In genomic region chr22:45310331-45311032, GRCh38 we compare ENCODE assay signal across 8 cellular contexts. TPM values are rescaled to one million over a fixed set of nuclear protein-coding genes. Genes with fewer than 3 reads are reported as not detected.
DNase-seq lines count a peak whose midpoint lies in the region; ATAC-seq and TF ChIP-seq lines count a peak whose summit lies in the region.

No MANE protein-coding gene starts in this region.

- peak; percentile 1 for ATAC-seq in aorta (ENCODE audit: low FRiP score)
- ATAC-seq in GM18909 (IDR thresholded peaks at IDR 0.05; ENCODE audit: poor library complexity, unreplicated experiment) = no peak

- H3K9me3 ChIP-seq in Loucy (ENCODE audit: insufficient read depth, low read depth, low read length) (no peaks in the 10 kb centered on the region), mammary epithelial cell (replicated peaks; ENCODE audit: insufficient read depth, low read length) (no peaks in the 10 kb centered on the region), mesodermal cell (ENCODE audit: control insufficient read depth, low read length) (no peaks in the 10 kb centered on the region), aorta (ENCODE audit: control insufficient read depth, low read length) (no peaks in the 10 kb centered on the region)

- H3K4me3 ChIP-seq in BJ (ENCODE audit: low read depth, low read length) (peak overlapping the region; percentile 61), Loucy (ENCODE audit: low read length, poor library complexity, severe bottlenecking) (peak overlapping the region; percentile 93), mammary epithelial cell (replicated peaks in 1 of 3; ENCODE audit: insufficient read depth in 1 of 3, low read depth in 2 of 3, low read length in 3 of 3) (peak overlapping the region; percentile 67 to 91 (median 88)), mesodermal cell (ENCODE audit: extremely low read depth, insufficient read depth, low read length, poor library complexity, severe bottlenecking) (peak overlapping the region; percentile 93), aorta (ENCODE audit: low read length in 2 of 2) (peak overlapping the region; percentile 78 to 83)

- in situ Hi-C loops in mammary epithelial cell (cut with MboI; ENCODE audit: low sequenced_read_pairs in 2 of 2) (no loop called here), GM13976 (cut with MboI; ENCODE audit: low sequenced_read_pairs, unreplicated experiment) (no loop called here)

- TF ChIP-seq CTCF in BJ (IDR thresholded peaks at IDR 0.05; ENCODE audit: insufficient read depth, low read depth, low read length) = no peak
- no peak for TF ChIP-seq CTCF in Loucy (conservative IDR thresholded peaks at IDR 0.05; ENCODE audit: low read length)
- no peak for TF ChIP-seq CTCF in mammary epithelial cell (conservative IDR thresholded peaks at IDR 0.05 in 1 of 2, IDR thresholded peaks at IDR 0.05 in 1 of 2; ENCODE audit: extremely low read depth in 1 of 2, insufficient read depth in 1 of 2, low read depth in 1 of 2, low read length in 2 of 2)
- no peak for TF ChIP-seq CTCF in GM13976 (IDR thresholded peaks at IDR 0.05; ENCODE audit: borderline replicate concordance, control extremely low read depth, extremely low read depth, insufficient read depth, missing control alignments)

- H2AFZ ChIP-seq in Loucy (ENCODE audit: low read length) = peak overlapping the region; percentile 63
- H2AFZ ChIP-seq in mammary epithelial cell (ENCODE audit: low read depth, low read length) = peak overlapping the region; percentile 72

- no peaks in the 10 kb centered on the region for H3K27me3 ChIP-seq in BJ (ENCODE audit: control insufficient read depth, insufficient read depth, low read length)
- no peaks in the 10 kb centered on the region for H3K27me3 ChIP-seq in Loucy (ENCODE audit: insufficient read depth, low read length, poor library complexity, severe bottlenecking)
- H3K27me3 ChIP-seq in mammary epithelial cell (ENCODE audit: insufficient read depth, low read length) = no peaks in the 10 kb centered on the region
- no peaks in the 10 kb centered on the region for H3K27me3 ChIP-seq in aorta (ENCODE audit: control insufficient read depth in 1 of 2, insufficient read depth in 2 of 2, low read length in 1 of 2)

- dilution Hi-C loops in mammary epithelial cell (cut with HindIII; ENCODE audit: low sequenced_read_pairs) = no loop called here

- intact Hi-C loops in mammary epithelial cell (cut with micrococcal nuclease) (no loop called here), aorta (cut with DNase I) (loop anchor here (5.0 to 10.0 kb wide), 3 partner anchors 33 to 774 kb away; no protein-coding TSS in a partner anchor)

- peaks cover 36% of the 10 kb centered on the region for H3K4me1 ChIP-seq in Loucy (ENCODE audit: insufficient read depth, low read length, poor library complexity, severe bottlenecking)
- H3K4me1 ChIP-seq in mammary epithelial cell (ENCODE audit: insufficient read depth, low read length) = peaks cover 22% of the 10 kb centered on the region
- H3K4me1 ChIP-seq in mesodermal cell (ENCODE audit: control insufficient read depth, insufficient read depth, low read length, poor library complexity, severe bottlenecking) = peaks cover 29% of the 10 kb centered on the region
- H3K4me1 ChIP-seq in aorta (ENCODE audit: control insufficient read depth in 1 of 2, insufficient read depth in 2 of 2, low read length in 2 of 2) = peaks cover 0 to 2% of the 10 kb centered on the region in 2 donors

- H3K4me2 ChIP-seq in Loucy (ENCODE audit: low read depth, low read length, poor library complexity, severe bottlenecking) (peak overlapping the region; percentile 95), mammary epithelial cell (ENCODE audit: insufficient read depth, low read depth, low read length) (peak overlapping the region; percentile 98)

- H3K9ac ChIP-seq in Loucy (ENCODE audit: low read depth, low read length, poor library complexity, severe bottlenecking) (peak overlapping the region; percentile 95), mammary epithelial cell (ENCODE audit: insufficient read depth, low read length) (peak overlapping the region; percentile 87)

- no TSS peak for BruUV-seq in mammary epithelial cell (replicated peaks; lab: Mats Ljungman, UMichigan)

- under 1% methylated on average over 11 of the region's 35 CpGs for WGBS in mammary epithelial cell (ENCODE audit: low coverage, missing lambda C conversion rate)
- 6 to 7% methylated on average over 27 to 35 of the region's 35 CpGs for WGBS in mesodermal cell (ENCODE audit: insufficient coverage in 2 of 2), 2 experiments
- 1% methylated on average over 34 to 35 of the region's 35 CpGs for WGBS in aorta, 2 donors

- peaks cover 12% of the 10 kb centered on the region for H4K20me1 ChIP-seq in Loucy (ENCODE audit: insufficient read depth, low read length, poor library complexity, severe bottlenecking)
- no peaks in the 10 kb centered on the region for H4K20me1 ChIP-seq in mammary epithelial cell (ENCODE audit: insufficient read depth, low read length)

- POLR2A ChIA-PET in BJ (lab: Charles Lee) = no interaction called here

- DNase-seq in BJ (ENCODE audit: low read depth) = no peak
- no peak for DNase-seq in mammary epithelial cell
- DNase-seq in aorta = peak in 1 of 2 donors; percentile 81
- no peak for DNase-seq in GM13976 (ENCODE audit: low spot score)
- no peak for DNase-seq in activated gamma-delta T cell treated with Interleukin-2 at 50 U/mL for 16 hours

- H3K27ac ChIP-seq in mammary epithelial cell (ENCODE audit: insufficient read depth, low read depth, low read length) = peak overlapping the region; percentile 67
- H3K27ac ChIP-seq in mesodermal cell (ENCODE audit: low read depth, low read length, severe bottlenecking) = peak overlapping the region; percentile 67
- no peak overlapping the region for H3K27ac ChIP-seq in aorta (ENCODE audit: low read depth in 1 of 2, low read length in 2 of 2)

- no peaks in the 10 kb centered on the region for H3F3A ChIP-seq in Loucy (ENCODE audit: low read depth)

- CTCF ChIA-PET in BJ (lab: Yijun Ruan, JAX) = no interaction called here
- CTCF ChIA-PET in mammary epithelial cell (lab: Charles Lee; ENCODE audit: low non-redundant PET) = no interaction called here

- H3K9me2 ChIP-seq in Loucy (replicated peaks; ENCODE audit: low read depth, low read length) = no peaks in the 10 kb centered on the region

- no peaks in the 10 kb centered on the region for H3K36me3 ChIP-seq in BJ (ENCODE audit: control insufficient read depth, insufficient read depth, low read length)
- no peaks in the 10 kb centered on the region for H3K36me3 ChIP-seq in Loucy (ENCODE audit: insufficient read depth, low read length)
- no peaks in the 10 kb centered on the region for H3K36me3 ChIP-seq in mammary epithelial cell (ENCODE audit: insufficient read depth, low read length)
- H3K36me3 ChIP-seq in mesodermal cell (ENCODE audit: control insufficient read depth, insufficient read depth, low read length) = peaks cover 10% of the 10 kb centered on the region
- H3K36me3 ChIP-seq in aorta (ENCODE audit: control insufficient read depth in 1 of 2, insufficient read depth in 2 of 2, low read length in 1 of 2) = no peaks in the 10 kb centered on the region

- H3K79me2 ChIP-seq in Loucy (ENCODE audit: insufficient read depth, low read length) (peaks cover 43% of the 10 kb centered on the region), mammary epithelial cell (ENCODE audit: insufficient read depth, low read length) (peaks cover 53% of the 10 kb centered on the region)

RNA-seq across cellular contexts. Expression of gene FAM118A, which starts 0.7 kb away (rescaled TPM):
- polyA plus RNA-seq in BJ (2011; rRNA removed) = 17.6 and 18.8 TPM in 2 replicates
- polyA minus RNA-seq in BJ (2011; rRNA and poly(A)+ RNA removed) = 13.9 and 19.9 TPM in 2 replicates
- total RNA-seq in mammary epithelial cell = 10 to 100 TPM; 17.2 to 22.2 TPM
- 14.5 TPM for polyA plus RNA-seq in mammary epithelial cell
- 7.3 TPM for polyA minus RNA-seq in mammary epithelial cell
- 25.0 TPM for polyA plus RNA-seq in mesodermal cell (2013, experiment 1 of 2)
- 27.0 TPM for polyA plus RNA-seq in mesodermal cell (2013, experiment 2 of 2)
- 10 to 100 TPM; 59.2 to 66.7 TPM for total RNA-seq in aorta
- polyA plus RNA-seq in aorta = 100 to 1,000 TPM in 1 of 2 donors, 1 to 10 TPM in 1; 8.6 to 320 TPM

RNA-seq across cellular contexts. Expression of gene UPK3A, which starts 25.7 kb away (rescaled TPM):
- polyA plus RNA-seq in BJ (2011; rRNA removed) (not detected in 2 replicates), mammary epithelial cell (not detected), aorta (not detected)
- not detected in 2 replicates for polyA minus RNA-seq in BJ (2011; rRNA and poly(A)+ RNA removed)
- total RNA-seq in mammary epithelial cell (not detected), aorta (not detected)
- polyA minus RNA-seq in mammary epithelial cell = not detected
- polyA plus RNA-seq in mesodermal cell (2013, experiment 1 of 2) = not detected
- polyA plus RNA-seq in mesodermal cell (2013, experiment 2 of 2) = not detected

Comparison
In these comparisons a context has a peak if more than half of its experiments do, and no peak if none do; other contexts are left out.
1. H3K27ac ChIP-seq: peak in mammary epithelial cell (single experiment) and mesodermal cell (single experiment); none in aorta (0 of 2).
2. Peak in every context shown above with its lines, with median percentiles within 50 percentile points of each other: H3K4me3 ChIP-seq.